Comparison of ENCODE assay signal across 8 cellular contexts in the genomic region with DNA sequence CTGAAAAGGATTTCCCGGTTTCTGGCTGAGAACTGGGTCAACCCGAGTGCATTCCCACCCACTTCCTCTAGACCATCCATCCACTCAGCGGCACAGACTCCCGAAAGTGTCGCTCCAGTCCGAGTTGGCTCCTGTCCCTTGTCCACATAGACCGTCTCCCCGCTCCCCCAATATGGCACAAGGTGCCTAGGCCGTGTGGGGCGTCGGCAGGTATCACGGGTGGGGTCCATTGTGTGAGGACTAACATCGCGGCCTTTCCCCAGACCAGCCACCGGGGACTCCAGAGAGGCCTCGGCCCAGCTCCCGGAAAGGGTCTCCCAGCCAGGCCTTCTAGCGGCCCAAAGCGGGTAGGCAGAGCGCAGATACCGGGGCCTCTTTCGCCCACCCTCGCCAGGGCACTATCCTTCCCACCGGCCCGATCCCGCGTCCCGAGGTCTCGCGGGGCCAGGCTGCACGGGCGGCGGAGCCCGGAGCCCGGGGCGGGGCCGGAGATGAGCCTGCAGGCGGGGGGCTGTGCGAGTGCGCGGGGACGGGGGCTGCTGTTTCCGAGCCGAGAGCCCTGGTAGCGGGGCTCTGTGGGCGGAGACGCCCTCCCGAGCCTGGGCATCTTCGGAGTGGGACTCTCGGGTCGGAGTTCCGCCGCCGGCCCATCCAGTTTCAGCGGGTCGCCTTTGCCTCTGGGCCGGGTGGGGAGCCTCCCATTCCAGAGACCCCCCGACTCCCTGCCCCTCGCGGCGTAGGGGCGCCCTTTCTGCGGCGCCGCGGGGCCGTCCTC. TPM values are rescaled to one million over a fixed set of nuclear protein-coding genes. Genes with fewer than 3 reads are reported as not detected.
DNase-seq lines count a peak whose midpoint lies in the region; ATAC-seq, FAIRE-seq and TF ChIP-seq lines count a peak whose summit lies in the region.

No MANE protein-coding gene starts in this region.

- H3K36me3 ChIP-seq in DND-41 (ENCODE audit: insufficient read depth, low read length) (no peaks in the 10 kb centered on the region), HEK293 (ENCODE audit: control insufficient read depth in 2 of 2, insufficient read depth in 1 of 2, low read length in 2 of 2) (no peaks in the 10 kb centered on the region), HepG2 (replicated peaks in 1 of 2; ENCODE audit: control insufficient read depth in 1 of 2, insufficient read depth in 2 of 2, low read length in 2 of 2) (no peaks in the 10 kb centered on the region)

- no peak for FAIRE-seq in HepG2 (lab: Jason Lieb, UNC)

- peak; percentile 62 for TF ChIP-seq CTCF in DND-41 (IDR thresholded peaks at IDR 0.05; ENCODE audit: borderline replicate concordance, extremely low read depth, low read length, poor library complexity, severe bottlenecking)
- peak; percentile 53; the same call in 1 of the 2 replicates for TF ChIP-seq CTCF in HEK293 (tag by site-specific recombination; IDR thresholded peaks at IDR 0.05)
- TF ChIP-seq CTCF in HepG2 (CRISPR knock-in tag; IDR thresholded peaks at IDR 0.05): peak; percentile 44

- no TSS peak for BruUV-seq in HepG2 (replicated peaks; lab: Mats Ljungman, UMichigan)

- ATAC-seq in DND-41 (ENCODE audit: insufficient read depth, low read depth) (peak; percentile 90), HepG2 (peak; percentile 88)

- TF ChIP-seq EP300 in HepG2 (IDR thresholded peaks at IDR 0.05; ENCODE audit: low read depth in 2 of 2, low read length in 2 of 2) (no peak), HepG2 (CRISPR knock-in tag; IDR thresholded peaks at IDR 0.05; ENCODE audit: borderline replicate concordance) (no peak)

- H3K27ac ChIP-seq in DND-41 (ENCODE audit: low read length) (peak overlapping the region; percentile 66), HEK293 (ENCODE audit: extremely low read depth, low read depth, low read length) (peak overlapping the region; percentile 78), HepG2 (ENCODE audit: extremely low read length, insufficient read depth, low read length) (no peak overlapping the region)

- H2AFZ ChIP-seq in DND-41 (ENCODE audit: low read depth, low read length) (peak overlapping the region; percentile 70), HepG2 (ENCODE audit: low read length) (no peak overlapping the region)

- H4K20me1 ChIP-seq in DND-41 (ENCODE audit: insufficient read depth, low read length) (no peaks in the 10 kb centered on the region), HepG2 (ENCODE audit: insufficient read depth, low read length) (no peaks in the 10 kb centered on the region)

- DNase-seq in DND-41 (peak; percentile 78), NCI-H2227 (lab: John Stamatoyannopoulos, UW; ENCODE audit: unreplicated experiment) (peak; percentile 94), dermis microvascular lymphatic vessel endothelial cell (ENCODE audit: low read depth in 2 of 2) (peak; percentile 35 to 81), HepG2 (ENCODE audit: low spot score) (no peak), NCI-H2029 treated with DMSO at 0.1 percent for 48 hours (lab: John Stamatoyannopoulos, UW) (no peak)
- peak; percentile 39 for DNase-seq in activated CD4-positive, alpha-beta T cell treated with anti-CD3 and anti-CD28 coated beads for 48 hours
- DNase-seq in stimulated activated CD4-positive, alpha-beta T cell treated with anti-CD3 and anti-CD28 coated beads, TNF-alpha, amount 100 ng/mL, for 48 hours (ENCODE audit: low read depth in 3 of 3): peak in 2 of 3 donors; percentile 37 to 65

- in situ Hi-C loops in HepG2 (cut with HindIII; ENCODE audit: extremely low pct_ligation_motif_present, low pct_unique_long_range_greater_than_20kb): no loop called here

- H3K4me2 ChIP-seq in DND-41 (ENCODE audit: insufficient read depth, low read length): peak overlapping the region; percentile 61
- peak overlapping the region; percentile 49 for H3K4me2 ChIP-seq in HepG2 (ENCODE audit: low read depth, low read length)

- H3K9me3 ChIP-seq in DND-41 (ENCODE audit: insufficient read depth, low read length, severe bottlenecking): no peaks in the 10 kb centered on the region
- no peaks in the 10 kb centered on the region for H3K9me3 ChIP-seq in HEK293 (ENCODE audit: control insufficient read depth, insufficient read depth, low read depth, low read length)
- H3K9me3 ChIP-seq in HepG2 (ENCODE audit: low read length): no peaks in the 10 kb centered on the region

- POLR2A ChIA-PET in HEK293 (lab: Yijun Ruan, JAX) (interaction anchor here (0.7 to 2.5 kb wide), 3 partner anchors 18 to 227 kb away, joined by 3 to 11 read pairs (median 3); partner anchors contain the start of gene SERPINH1), HepG2 (lab: Yijun Ruan, JAX) (no interaction called here)

- CTCF ChIA-PET in HEK293 (lab: Yijun Ruan, JAX): interaction anchor here (0.5 to 1.7 kb wide), 3 partner anchors 11 to 527 kb away, joined by 3 to 5 read pairs (median 3); no protein-coding TSS in a partner anchor
- CTCF ChIA-PET in HepG2 (lab: Yijun Ruan, JAX; ENCODE audit: low intra/inter-chr PET ratio, low total read pairs): no interaction called here

- no peak for TF ChIP-seq POLR2A in HepG2 (IDR thresholded peaks at IDR 0.05; ENCODE audit: insufficient read depth in 1 of 2, low read depth in 2 of 2, low read length in 2 of 2)

- peak; percentile 36; the same call in 1 of the 2 replicates for TF ChIP-seq RAD21 in HepG2 (CRISPR knock-in tag; IDR thresholded peaks at IDR 0.05)

- 45% methylated on average over 18 of the region's 67 CpGs for WGBS in HepG2 (ENCODE audit: low lambda C conversion rate)

- H3K79me2 ChIP-seq in DND-41 (ENCODE audit: insufficient read depth, low read length): no peaks in the 10 kb centered on the region
- no peaks in the 10 kb centered on the region for H3K79me2 ChIP-seq in HepG2 (ENCODE audit: insufficient read depth, low read length)

- H3K9ac ChIP-seq in DND-41 (ENCODE audit: low read depth, low read length): peak overlapping the region; percentile 89
- no peak overlapping the region for H3K9ac ChIP-seq in HepG2 (ENCODE audit: insufficient read depth, low read depth, low read length)

- intact Hi-C loops in HepG2 (cut with micrococcal nuclease; ENCODE audit: unreplicated experiment): no loop called here

- H3K27me3 ChIP-seq in DND-41 (ENCODE audit: insufficient read depth, low read length, poor library complexity) (peaks cover 15% of the 10 kb centered on the region), HepG2 (ENCODE audit: control insufficient read depth in 1 of 2, insufficient read depth in 2 of 2, low read length in 2 of 2) (peaks cover 0 to 10% of the 10 kb centered on the region in 2 experiments; a peak in 3 of 5 replicates)

- H3K4me3 ChIP-seq in DND-41 (ENCODE audit: low read depth in 1 of 2, low read length in 2 of 2): peak overlapping the region; percentile 38 to 67; a peak in 3 of 4 replicates
- H3K4me3 ChIP-seq in HEK293 (ENCODE audit: low read depth, low read length): peak overlapping the region; percentile 50
- H3K4me3 ChIP-seq in HepG2 (replicated peaks in 1 of 3; ENCODE audit: insufficient read depth in 1 of 3, low read depth in 2 of 3, low read length in 3 of 3): peak overlapping the region in 2 of 3 experiments; percentile 38 to 49; a peak in 4 of 6 replicates

- H3K4me1 ChIP-seq in DND-41 (ENCODE audit: insufficient read depth, low read length): peaks cover 23% of the 10 kb centered on the region
- no peaks in the 10 kb centered on the region for H3K4me1 ChIP-seq in HEK293 (ENCODE audit: control insufficient read depth, insufficient read depth, low read length)
- H3K4me1 ChIP-seq in HepG2 (ENCODE audit: insufficient read depth, low read length): peaks cover 23% of the 10 kb centered on the region

RNA-seq across cellular contexts. Expression of gene SERPINH1, which starts 21.1 kb away (rescaled TPM):
- total RNA-seq in dermis microvascular lymphatic vessel endothelial cell (328 and 388 TPM in 2 replicates), HepG2 (2016; rRNA removed; fragmentation: Illumina TruSeq; extraction: Trizol) (31.3 and 83.8 TPM in 2 replicates)
- total RNA-seq in HepG2 (2016; cell fraction: cytosol; rRNA removed; fragmentation: Illumina TruSeq; extraction: Trizol; ENCODE audit: low read depth): 10.9 and 11.9 TPM in 2 replicates
- total RNA-seq in HepG2 (2016; cell fraction: insoluble cytoplasmic fraction; rRNA removed; fragmentation: Illumina TruSeq; extraction: Trizol): 27.2 and 84.9 TPM in 2 replicates
- total RNA-seq in HepG2 (2016; cell fraction: membrane; rRNA removed; fragmentation: Illumina TruSeq; extraction: Trizol): 21.3 and 21.4 TPM in 2 replicates
- total RNA-seq in HepG2 (2016; cell fraction: nucleus; rRNA removed; fragmentation: Illumina TruSeq; extraction: Trizol): 63.4 and 80.5 TPM in 2 replicates
- polyA plus RNA-seq in HepG2 (2011; rRNA removed): 83.6 and 101 TPM in 2 replicates
- polyA plus RNA-seq in HepG2 (2011; cell fraction: cytosol; rRNA removed): 50.5 and 96.5 TPM in 2 replicates
- polyA plus RNA-seq in HepG2 (2011; cell fraction: nucleus; rRNA removed): 91.5 and 110 TPM in 2 replicates
- 46.1 and 57.3 TPM in 2 replicates for polyA plus RNA-seq in HepG2 (2012)
- 8.9 and 11.1 TPM in 2 replicates for polyA plus RNA-seq in HepG2 (2016; cell fraction: cytosol; fragmentation: Illumina TruSeq; extraction: Trizol; ENCODE audit: low read depth)
- 30.8 and 35.3 TPM in 2 replicates for polyA plus RNA-seq in HepG2 (2016; cell fraction: insoluble cytoplasmic fraction; fragmentation: Illumina TruSeq; extraction: Trizol; ENCODE audit: low read depth)
- polyA plus RNA-seq in HepG2 (2016; cell fraction: membrane; fragmentation: Illumina TruSeq; extraction: Trizol; ENCODE audit: low read depth): 15.5 and 16.1 TPM in 2 replicates
- polyA plus RNA-seq in HepG2 (2016; cell fraction: nucleus; fragmentation: Illumina TruSeq; extraction: Trizol; ENCODE audit: insufficient read depth, low read depth): 114 and 127 TPM in 2 replicates
- 129 and 168 TPM in 2 replicates for polyA minus RNA-seq in HepG2 (2011; rRNA and poly(A)+ RNA removed; ENCODE audit: low replicate concordance)
- 52.3 and 73.2 TPM in 2 replicates for polyA minus RNA-seq in HepG2 (2011; cell fraction: cytosol; rRNA and poly(A)+ RNA removed)
- 20.1 and 27.8 TPM in 2 replicates for polyA minus RNA-seq in HepG2 (2011; cell fraction: nucleus; rRNA and poly(A)+ RNA removed)

RNA-seq across cellular contexts. Expression of gene GDPD5, which starts 57.4 kb away (rescaled TPM):
- 9.8 and 21.0 TPM in 2 replicates for total RNA-seq in dermis microvascular lymphatic vessel endothelial cell
- 35.8 and 67.5 TPM in 2 replicates for total RNA-seq in HepG2 (2016; rRNA removed; fragmentation: Illumina TruSeq; extraction: Trizol)
- total RNA-seq in HepG2 (2016; cell fraction: cytosol; rRNA removed; fragmentation: Illumina TruSeq; extraction: Trizol; ENCODE audit: low read depth): 24.1 and 26.9 TPM in 2 replicates
- 31.0 and 63.9 TPM in 2 replicates for total RNA-seq in HepG2 (2016; cell fraction: insoluble cytoplasmic fraction; rRNA removed; fragmentation: Illumina TruSeq; extraction: Trizol)
- total RNA-seq in HepG2 (2016; cell fraction: membrane; rRNA removed; fragmentation: Illumina TruSeq; extraction: Trizol): 48.4 and 52.8 TPM in 2 replicates
- 82.9 and 86.5 TPM in 2 replicates for total RNA-seq in HepG2 (2016; cell fraction: nucleus; rRNA removed; fragmentation: Illumina TruSeq; extraction: Trizol)
- 55.0 and 55.2 TPM in 2 replicates for polyA plus RNA-seq in HepG2 (2011; rRNA removed)
- polyA plus RNA-seq in HepG2 (2011; cell fraction: cytosol; rRNA removed): 19.4 and 33.8 TPM in 2 replicates
- polyA plus RNA-seq in HepG2 (2011; cell fraction: nucleus; rRNA removed): 229 and 337 TPM in 2 replicates
- 36.3 and 37.7 TPM in 2 replicates for polyA plus RNA-seq in HepG2 (2012)
- 14.1 and 14.2 TPM in 2 replicates for polyA plus RNA-seq in HepG2 (2016; cell fraction: cytosol; fragmentation: Illumina TruSeq; extraction: Trizol; ENCODE audit: low read depth)
- polyA plus RNA-seq in HepG2 (2016; cell fraction: insoluble cytoplasmic fraction; fragmentation: Illumina TruSeq; extraction: Trizol; ENCODE audit: low read depth): 33.8 and 39.1 TPM in 2 replicates
- polyA plus RNA-seq in HepG2 (2016; cell fraction: membrane; fragmentation: Illumina TruSeq; extraction: Trizol; ENCODE audit: low read depth): 33.4 and 35.7 TPM in 2 replicates
- polyA plus RNA-seq in HepG2 (2016; cell fraction: nucleus; fragmentation: Illumina TruSeq; extraction: Trizol; ENCODE audit: insufficient read depth, low read depth): 217 and 242 TPM in 2 replicates
- 39.6 and 88.9 TPM in 2 replicates for polyA minus RNA-seq in HepG2 (2011; rRNA and poly(A)+ RNA removed; ENCODE audit: low replicate concordance)
- polyA minus RNA-seq in HepG2 (2011; cell fraction: cytosol; rRNA and poly(A)+ RNA removed): 23.0 and 24.3 TPM in 2 replicates
- polyA minus RNA-seq in HepG2 (2011; cell fraction: nucleus; rRNA and poly(A)+ RNA removed): 51.5 and 67.3 TPM in 2 replicates

Comparison
In these comparisons a context has a peak if more than half of its experiments do, and no peak if none do; other contexts are left out.
1. DNase-seq: peak in DND-41 (single experiment), NCI-H2227 (single experiment), activated CD4-positive, alpha-beta T cell treated with anti-CD3 and anti-CD28 coated beads for 48 hours (single experiment), dermis microvascular lymphatic vessel endothelial cell (2 of 2) and stimulated activated CD4-positive, alpha-beta T cell treated with anti-CD3 and anti-CD28 coated beads, TNF-alpha, amount 100 ng/mL, for 48 hours (2 of 3); none in HepG2 (single experiment) and NCI-H2029 treated with DMSO at 0.1 percent for 48 hours (single experiment).
2. Peak in every context shown above with its lines, with median percentiles within 50 percentile points of each other: H3K4me3 ChIP-seq and CTCF ChIP-seq.